ENCODE assay signal across 8 cellular contexts in genomic region chr19:51441410-51442390, GRCh38. TPM values are rescaled to one million over a fixed set of nuclear protein-coding genes. Genes with fewer than 3 reads are reported as not detected.
DNase-seq lines count a peak whose midpoint lies in the region; ATAC-seq and TF ChIP-seq lines count a peak whose summit lies in the region.

No MANE protein-coding gene starts in this region.

- peak overlapping the region; percentile 88 to 95 (median 92) for H3K4me2 ChIP-seq in BLaER1 treated with 17β-estradiol and CSF1 and Interleukin-3, amounts not matched to agents 10 nM and 100 nM

- H4K20me1 ChIP-seq in BLaER1 treated with 17β-estradiol and CSF1 and Interleukin-3, amounts not matched to agents 10 nM and 100 nM, result peaks cover 0 to 12% (median 0%) of the 10 kb centered on the region in 11 experiments; a peak in 2 of 22 replicates

- peaks cover 21 to 30% (median 27%) of the 10 kb centered on the region in 10 experiments for H3K4me1 ChIP-seq in BLaER1 treated with 17β-estradiol and CSF1 and Interleukin-3, amounts not matched to agents 10 nM and 100 nM
- peaks cover 0 to 4% (median 0%) of the 10 kb centered on the region in 4 donors for H3K4me1 ChIP-seq in stomach

- 53 to 62% (median 61%) methylated on average over 31 of the region's 31 CpGs for WGBS in stomach, 5 donors

- intact Hi-C loops in stomach (cut with DNase I; ENCODE audit: low total_unique reads) (no loop called here), posterior vena cava (cut with DNase I) (no loop called here)

- H3K9ac ChIP-seq in BLaER1 treated with 17β-estradiol and CSF1 and Interleukin-3, amounts not matched to agents 10 nM and 100 nM, result peak overlapping the region; percentile 7 to 59 (median 38); a peak in 16 of 22 replicates

- H3K27me3 ChIP-seq in BLaER1 treated with 17β-estradiol and CSF1 and Interleukin-3, amounts not matched to agents 10 nM and 100 nM, result peaks cover 0 to 15% (median 0%) of the 10 kb centered on the region in 11 experiments; a peak in 5 of 22 replicates
- H3K27me3 ChIP-seq in stomach, result peaks cover 0 to 61% (median 7%) of the 10 kb centered on the region in 3 donors

- DNase-seq in activated CD4-positive, alpha-beta T cell treated with anti-CD3 and anti-CD28 coated beads, Interleukin-2, amount 50 U/mL, for 48 hours, result peak; percentile 87 to 91
- DNase-seq in kidney tubule cell (ENCODE audit: low spot score), result peak; percentile 18
- peak; percentile 54 for DNase-seq in stomach
- DNase-seq in DMS 273 treated with DMSO at 0.1 percent for 48 hours (lab: John Stamatoyannopoulos, UW), result no peak
- DNase-seq in posterior vena cava (ENCODE audit: low spot score), result no peak

- no peak for TF ChIP-seq EP300 in stomach (IDR thresholded peaks at IDR 0.05)

- peak overlapping the region; percentile 24 to 50 (median 42); a peak in 16 of 20 replicates for H3K4me3 ChIP-seq in BLaER1 treated with 17β-estradiol and CSF1 and Interleukin-3, amounts not matched to agents 10 nM and 100 nM
- H3K4me3 ChIP-seq in stomach, result peak overlapping the region in 2 of 4 donors; percentile 9 to 16

- TF ChIP-seq POLR2A in stomach (IDR thresholded peaks at IDR 0.05), result no peak

- peak overlapping the region in 8 of 11 experiments; percentile 24 to 59 (median 36); a peak in 13 of 22 replicates for H3K27ac ChIP-seq in BLaER1 treated with 17β-estradiol and CSF1 and Interleukin-3, amounts not matched to agents 10 nM and 100 nM
- peak overlapping the region in 2 of 5 donors; percentile 10 to 11 for H3K27ac ChIP-seq in stomach

- peak; percentile 62 for ATAC-seq in GM19468 (IDR thresholded peaks at IDR 0.05; ENCODE audit: extremely low read depth, unreplicated experiment)
- peak; percentile 60 for ATAC-seq in HG03558 (IDR thresholded peaks at IDR 0.05; ENCODE audit: extremely low read depth, unreplicated experiment)

- TF ChIP-seq CTCF in stomach (IDR thresholded peaks at IDR 0.05), result no peak

- peaks cover 0 to 4% (median under 1%) of the 10 kb centered on the region in 11 experiments; a peak in 9 of 22 replicates for H3K9me3 ChIP-seq in BLaER1 treated with 17β-estradiol and CSF1 and Interleukin-3, amounts not matched to agents 10 nM and 100 nM (replicated peaks in 1 of 11)
- no peaks in the 10 kb centered on the region for H3K9me3 ChIP-seq in stomach

- H3K36me3 ChIP-seq in BLaER1 treated with 17β-estradiol and CSF1 and Interleukin-3, amounts not matched to agents 10 nM and 100 nM, result no peaks in the 10 kb centered on the region
- H3K36me3 ChIP-seq in stomach, result no peaks in the 10 kb centered on the region

RNA-seq across cellular contexts. Expression of gene SIGLEC8, which starts 16.6 kb away (rescaled TPM):
- total RNA-seq in stomach (1 to 10 TPM in 2 of 5 donors, not detected in 3; 1.1 to 2.3 TPM), posterior vena cava (under 1 TPM; 0.19 to 0.42 TPM)
- 1 to 10 TPM in 1 of 3 donors, under 1 TPM in 2; 0.20 to 1.1 (median 0.56) TPM for polyA plus RNA-seq in stomach

RNA-seq across cellular contexts. Expression of gene SIGLEC10, which starts 24.3 kb away (rescaled TPM):
- total RNA-seq in stomach, result 10 to 100 TPM in 1 of 5 donors, 1 to 10 TPM in 2, not detected in 2; 1.1 to 21.4 (median 4.6) TPM
- polyA plus RNA-seq in stomach, result 1 to 10 TPM; 1.7 to 3.1 (median 2.3) TPM
- 10 to 100 TPM in 1 of 2 donors, 1 to 10 TPM in 1; 3.3 to 13.5 TPM for total RNA-seq in posterior vena cava

RNA-seq across cellular contexts. Expression of gene CEACAM18, which starts 36.6 kb away (rescaled TPM):
- total RNA-seq in stomach, result not detected
- polyA plus RNA-seq in stomach, result not detected
- total RNA-seq in posterior vena cava, result not detected

RNA-seq across cellular contexts. Expression of gene C19orf84, which starts 51.3 kb away (rescaled TPM):
- total RNA-seq in stomach (not detected), posterior vena cava (not detected)
- not detected for polyA plus RNA-seq in stomach

RNA-seq across cellular contexts. Expression of gene LIM2, which starts 53.9 kb away (rescaled TPM):
- not detected for total RNA-seq in stomach
- polyA plus RNA-seq in stomach, result not detected
- not detected for total RNA-seq in posterior vena cava

Comparison
In these comparisons a context has a peak if more than half of its experiments do, and no peak if none do; other contexts are left out.
1. DNase-seq: peak in activated CD4-positive, alpha-beta T cell treated with anti-CD3 and anti-CD28 coated beads, Interleukin-2, amount 50 U/mL, for 48 hours (2 of 2), kidney tubule cell (single experiment) and stomach (single experiment); none in DMS 273 treated with DMSO at 0.1 percent for 48 hours (single experiment) and posterior vena cava (single experiment).